2 cellular contexts compared by ENCODE assay signal in the genomic region with DNA sequence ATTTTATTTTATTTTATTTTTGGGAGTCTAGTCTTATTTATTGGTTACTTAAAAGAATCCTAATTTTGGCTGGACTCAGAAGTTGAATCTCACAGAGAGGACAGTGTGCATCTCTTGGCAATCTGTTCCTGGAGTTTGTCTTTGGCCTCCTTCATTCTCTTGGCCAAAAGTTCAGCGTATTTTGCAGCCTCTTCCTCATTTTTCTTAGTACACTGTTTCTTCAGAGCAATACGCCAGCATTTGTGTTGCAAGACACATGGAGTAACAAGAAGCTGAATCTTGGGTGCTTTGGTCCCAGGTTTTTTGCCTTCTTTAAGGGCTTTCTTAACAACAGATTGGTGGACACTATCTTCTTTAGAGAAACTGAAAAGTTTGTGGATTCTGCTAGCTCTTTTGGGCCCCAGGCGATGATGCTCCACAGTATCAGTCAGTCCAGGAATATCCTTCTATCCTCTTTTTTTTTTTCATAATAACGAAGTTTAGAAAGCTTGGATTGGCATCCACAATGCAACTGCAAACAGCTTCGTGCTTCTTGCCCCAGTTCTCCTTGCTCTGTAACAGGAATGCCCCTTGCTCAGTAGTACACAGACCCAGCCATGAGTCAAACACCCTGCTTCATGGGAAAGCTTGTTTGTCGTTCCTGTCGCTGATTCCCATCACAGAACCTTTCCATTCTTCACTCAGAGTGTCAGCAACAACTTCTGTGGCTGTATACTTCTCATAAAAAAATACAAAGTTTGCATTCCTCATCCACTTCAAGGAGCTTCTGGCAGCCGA.
TF ChIP-seq lines count a peak whose summit lies in the region.

No MANE protein-coding gene starts in this region.

TF ChIP-seq in SK-N-SH, 30 proteins besides CTCF, POLR2A, EP300 and RAD21 (continued from another document):
- TF ChIP-seq, protein P1, sequence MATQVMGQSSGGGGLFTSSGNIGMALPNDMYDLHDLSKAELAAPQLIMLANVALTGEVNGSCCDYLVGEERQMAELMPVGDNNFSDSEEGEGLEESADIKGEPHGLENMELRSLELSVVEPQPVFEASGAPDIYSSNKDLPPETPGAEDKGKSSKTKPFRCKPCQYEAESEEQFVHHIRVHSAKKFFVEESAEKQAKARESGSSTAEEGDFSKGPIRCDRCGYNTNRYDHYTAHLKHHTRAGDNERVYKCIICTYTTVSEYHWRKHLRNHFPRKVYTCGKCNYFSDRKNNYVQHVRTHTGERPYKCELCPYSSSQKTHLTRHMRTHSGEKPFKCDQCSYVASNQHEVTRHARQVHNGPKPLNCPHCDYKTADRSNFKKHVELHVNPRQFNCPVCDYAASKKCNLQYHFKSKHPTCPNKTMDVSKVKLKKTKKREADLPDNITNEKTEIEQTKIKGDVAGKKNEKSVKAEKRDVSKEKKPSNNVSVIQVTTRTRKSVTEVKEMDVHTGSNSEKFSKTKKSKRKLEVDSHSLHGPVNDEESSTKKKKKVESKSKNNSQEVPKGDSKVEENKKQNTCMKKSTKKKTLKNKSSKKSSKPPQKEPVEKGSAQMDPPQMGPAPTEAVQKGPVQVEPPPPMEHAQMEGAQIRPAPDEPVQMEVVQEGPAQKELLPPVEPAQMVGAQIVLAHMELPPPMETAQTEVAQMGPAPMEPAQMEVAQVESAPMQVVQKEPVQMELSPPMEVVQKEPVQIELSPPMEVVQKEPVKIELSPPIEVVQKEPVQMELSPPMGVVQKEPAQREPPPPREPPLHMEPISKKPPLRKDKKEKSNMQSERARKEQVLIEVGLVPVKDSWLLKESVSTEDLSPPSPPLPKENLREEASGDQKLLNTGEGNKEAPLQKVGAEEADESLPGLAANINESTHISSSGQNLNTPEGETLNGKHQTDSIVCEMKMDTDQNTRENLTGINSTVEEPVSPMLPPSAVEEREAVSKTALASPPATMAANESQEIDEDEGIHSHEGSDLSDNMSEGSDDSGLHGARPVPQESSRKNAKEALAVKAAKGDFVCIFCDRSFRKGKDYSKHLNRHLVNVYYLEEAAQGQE (IDR thresholded peaks at IDR 0.05; ENCODE audit: low read depth, low read length) = no peak
- TF ChIP-seq RCOR1 (IDR thresholded peaks at IDR 0.05; ENCODE audit: low read length) (no peak), JUND (IDR thresholded peaks at IDR 0.05) (no peak), YY1 (IDR thresholded peaks at IDR 0.05; ENCODE audit: low read depth) (no peak), FOXJ3 (CRISPR knock-in tag; IDR thresholded peaks at IDR 0.05) (no peak), RXRA (IDR thresholded peaks at IDR 0.05; ENCODE audit: borderline replicate concordance, low read depth) (no peak), SMC3 (IDR thresholded peaks at IDR 0.05; ENCODE audit: low read depth, low read length) (no peak)
- TF ChIP-seq, protein P2, sequence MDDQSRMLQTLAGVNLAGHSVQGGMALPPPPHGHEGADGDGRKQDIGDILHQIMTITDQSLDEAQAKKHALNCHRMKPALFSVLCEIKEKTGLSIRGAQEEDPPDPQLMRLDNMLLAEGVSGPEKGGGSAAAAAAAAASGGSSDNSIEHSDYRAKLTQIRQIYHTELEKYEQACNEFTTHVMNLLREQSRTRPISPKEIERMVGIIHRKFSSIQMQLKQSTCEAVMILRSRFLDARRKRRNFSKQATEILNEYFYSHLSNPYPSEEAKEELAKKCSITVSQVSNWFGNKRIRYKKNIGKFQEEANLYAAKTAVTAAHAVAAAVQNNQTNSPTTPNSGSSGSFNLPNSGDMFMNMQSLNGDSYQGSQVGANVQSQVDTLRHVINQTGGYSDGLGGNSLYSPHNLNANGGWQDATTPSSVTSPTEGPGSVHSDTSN (IDR thresholded peaks at IDR 0.05) = no peak
- TF ChIP-seq, protein P3, sequence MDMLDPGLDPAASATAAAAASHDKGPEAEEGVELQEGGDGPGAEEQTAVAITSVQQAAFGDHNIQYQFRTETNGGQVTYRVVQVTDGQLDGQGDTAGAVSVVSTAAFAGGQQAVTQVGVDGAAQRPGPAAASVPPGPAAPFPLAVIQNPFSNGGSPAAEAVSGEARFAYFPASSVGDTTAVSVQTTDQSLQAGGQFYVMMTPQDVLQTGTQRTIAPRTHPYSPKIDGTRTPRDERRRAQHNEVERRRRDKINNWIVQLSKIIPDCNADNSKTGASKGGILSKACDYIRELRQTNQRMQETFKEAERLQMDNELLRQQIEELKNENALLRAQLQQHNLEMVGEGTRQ (IDR thresholded peaks at IDR 0.05; ENCODE audit: borderline replicate concordance, low read depth, low read length) = no peak
TF ChIP-seq in SK-N-SH: peak in this region for 0.

TF ChIP-seq in SK-N-SH treated with all-trans-retinoic acid at 6 μM for 48 hours, 23 proteins besides CTCF, POLR2A, EP300 and RAD21 (continued from another document):
- TF ChIP-seq, protein P4, sequence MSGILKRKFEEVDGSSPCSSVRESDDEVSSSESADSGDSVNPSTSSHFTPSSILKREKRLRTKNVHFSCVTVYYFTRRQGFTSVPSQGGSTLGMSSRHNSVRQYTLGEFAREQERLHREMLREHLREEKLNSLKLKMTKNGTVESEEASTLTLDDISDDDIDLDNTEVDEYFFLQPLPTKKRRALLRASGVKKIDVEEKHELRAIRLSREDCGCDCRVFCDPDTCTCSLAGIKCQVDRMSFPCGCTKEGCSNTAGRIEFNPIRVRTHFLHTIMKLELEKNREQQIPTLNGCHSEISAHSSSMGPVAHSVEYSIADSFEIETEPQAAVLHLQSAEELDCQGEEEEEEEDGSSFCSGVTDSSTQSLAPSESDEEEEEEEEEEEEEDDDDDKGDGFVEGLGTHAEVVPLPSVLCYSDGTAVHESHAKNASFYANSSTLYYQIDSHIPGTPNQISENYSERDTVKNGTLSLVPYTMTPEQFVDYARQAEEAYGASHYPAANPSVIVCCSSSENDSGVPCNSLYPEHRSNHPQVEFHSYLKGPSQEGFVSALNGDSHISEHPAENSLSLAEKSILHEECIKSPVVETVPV (CRISPR knock-in tag; IDR thresholded peaks at IDR 0.05) = no peak
- TF ChIP-seq SNAI2 (CRISPR knock-in tag; IDR thresholded peaks at IDR 0.05) = no peak
- TF ChIP-seq ARNTL (CRISPR knock-in tag; IDR thresholded peaks at IDR 0.05; ENCODE audit: borderline replicate concordance, low read depth) = no peak
- TF ChIP-seq TOX (CRISPR knock-in tag; IDR thresholded peaks at IDR 0.05; ENCODE audit: borderline replicate concordance) = no peak
- TF ChIP-seq, protein P5, sequence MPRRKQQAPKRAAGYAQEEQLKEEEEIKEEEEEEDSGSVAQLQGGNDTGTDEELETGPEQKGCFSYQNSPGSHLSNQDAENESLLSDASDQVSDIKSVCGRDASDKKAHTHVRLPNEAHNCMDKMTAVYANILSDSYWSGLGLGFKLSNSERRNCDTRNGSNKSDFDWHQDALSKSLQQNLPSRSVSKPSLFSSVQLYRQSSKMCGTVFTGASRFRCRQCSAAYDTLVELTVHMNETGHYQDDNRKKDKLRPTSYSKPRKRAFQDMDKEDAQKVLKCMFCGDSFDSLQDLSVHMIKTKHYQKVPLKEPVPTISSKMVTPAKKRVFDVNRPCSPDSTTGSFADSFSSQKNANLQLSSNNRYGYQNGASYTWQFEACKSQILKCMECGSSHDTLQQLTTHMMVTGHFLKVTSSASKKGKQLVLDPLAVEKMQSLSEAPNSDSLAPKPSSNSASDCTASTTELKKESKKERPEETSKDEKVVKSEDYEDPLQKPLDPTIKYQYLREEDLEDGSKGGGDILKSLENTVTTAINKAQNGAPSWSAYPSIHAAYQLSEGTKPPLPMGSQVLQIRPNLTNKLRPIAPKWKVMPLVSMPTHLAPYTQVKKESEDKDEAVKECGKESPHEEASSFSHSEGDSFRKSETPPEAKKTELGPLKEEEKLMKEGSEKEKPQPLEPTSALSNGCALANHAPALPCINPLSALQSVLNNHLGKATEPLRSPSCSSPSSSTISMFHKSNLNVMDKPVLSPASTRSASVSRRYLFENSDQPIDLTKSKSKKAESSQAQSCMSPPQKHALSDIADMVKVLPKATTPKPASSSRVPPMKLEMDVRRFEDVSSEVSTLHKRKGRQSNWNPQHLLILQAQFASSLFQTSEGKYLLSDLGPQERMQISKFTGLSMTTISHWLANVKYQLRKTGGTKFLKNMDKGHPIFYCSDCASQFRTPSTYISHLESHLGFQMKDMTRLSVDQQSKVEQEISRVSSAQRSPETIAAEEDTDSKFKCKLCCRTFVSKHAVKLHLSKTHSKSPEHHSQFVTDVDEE (CRISPR knock-in tag; IDR thresholded peaks at IDR 0.05) = no peak
- TF ChIP-seq, protein P6, sequence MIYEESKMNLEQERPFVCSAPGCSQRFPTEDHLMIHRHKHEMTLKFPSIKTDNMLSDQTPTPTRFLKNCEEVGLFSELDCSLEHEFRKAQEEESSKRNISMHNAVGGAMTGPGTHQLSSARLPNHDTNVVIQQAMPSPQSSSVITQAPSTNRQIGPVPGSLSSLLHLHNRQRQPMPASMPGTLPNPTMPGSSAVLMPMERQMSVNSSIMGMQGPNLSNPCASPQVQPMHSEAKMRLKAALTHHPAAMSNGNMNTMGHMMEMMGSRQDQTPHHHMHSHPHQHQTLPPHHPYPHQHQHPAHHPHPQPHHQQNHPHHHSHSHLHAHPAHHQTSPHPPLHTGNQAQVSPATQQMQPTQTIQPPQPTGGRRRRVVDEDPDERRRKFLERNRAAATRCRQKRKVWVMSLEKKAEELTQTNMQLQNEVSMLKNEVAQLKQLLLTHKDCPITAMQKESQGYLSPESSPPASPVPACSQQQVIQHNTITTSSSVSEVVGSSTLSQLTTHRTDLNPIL (CRISPR knock-in tag; IDR thresholded peaks at IDR 0.05; ENCODE audit: low read depth) = no peak
- TF ChIP-seq PPARA (CRISPR knock-in tag; IDR thresholded peaks at IDR 0.05; ENCODE audit: borderline replicate concordance) = no peak
- TF ChIP-seq ZFP3 (CRISPR knock-in tag; IDR thresholded peaks at IDR 0.05) = no peak
